In genomic region chr3:144187531-144188230, GRCh38 we compare ENCODE assay signal across 15 cellular contexts.
DNase-seq lines count a peak whose midpoint lies in the region; ATAC-seq, FAIRE-seq and TF ChIP-seq lines count a peak whose summit lies in the region.
"Had no signal": no experiment of that assay in that cellular context is flagged by ENCODE, and none has a peak within 500 bp of the region (broad histone marks: within the 10 kb centered on the region; RNA-seq: fewer than 3 reads in every experiment).

No MANE protein-coding gene starts in this region.

- H3K9me3 Mint-ChIP-seq in endodermal cell, result peaks cover 16% of the 10 kb centered on the region

- TF ChIP-seq POLR2A in testis (IDR thresholded peaks at IDR 0.05), result no peak

- peak overlapping the region; percentile 52 for H3K27ac ChIP-seq in KMS-11
- no peak overlapping the region for H3K27ac ChIP-seq in testis
- no peak overlapping the region for H3K27ac ChIP-seq in endodermal cell (ENCODE audit: low read depth, low read length)
- H3K27ac ChIP-seq: gastroesophageal sphincter, suprapubic skin, WERI-Rb-1 had no signal

- intact Hi-C loops in testis (cut with DNase I; ENCODE audit: low total_unique reads), result no loop called here
- intact Hi-C loops in Right ventricle myocardium superior (cut with DNase I), result no loop called here

- H3K27me3 ChIP-seq in KMS-11 (ENCODE audit: insufficient read depth, low read depth), result no peaks in the 10 kb centered on the region
- H3K27me3 ChIP-seq in testis, result no peaks in the 10 kb centered on the region
- H3K27me3 ChIP-seq in endodermal cell (ENCODE audit: control insufficient read depth, insufficient read depth, low read length, poor library complexity, severe bottlenecking), result no peaks in the 10 kb centered on the region
- H3K27me3 ChIP-seq: gastroesophageal sphincter, suprapubic skin had no signal

- FAIRE-seq in D721Med (lab: Jason Lieb, UNC), result peak; percentile 38

- H4K20me1 ChIP-seq in KMS-11 (ENCODE audit: insufficient read depth), result no peaks in the 10 kb centered on the region

- peaks cover 2% of the 10 kb centered on the region for H3K36me3 Mint-ChIP-seq in endodermal cell (ENCODE audit: low read depth)

- H3K9ac ChIP-seq in KMS-11 (no peak overlapping the region), endodermal cell (ENCODE audit: extremely low read depth, low read length, poor library complexity, severe bottlenecking) (no peak overlapping the region)

- WGBS in testis, 2 donors, result 84 to 86% methylated on average over 2 of the region's 2 CpGs
- 93% methylated on average over 1 of the region's 2 CpGs; no CpG with 5 or more reads in 1 of the 2 experiments for WGBS in endodermal cell (ENCODE audit: insufficient coverage in 1 of 2, insufficient read length in 1 of 2), 2 experiments

- no peak overlapping the region for H2AFZ ChIP-seq in KMS-11 (ENCODE audit: low read depth)

- DNase-seq in D721Med (ENCODE audit: insufficient read length, low spot score) (no peak), T1000 (lab: John Stamatoyannopoulos, UW) (peak; percentile 7), glomerular visceral epithelial cell (ENCODE audit: extremely low spot score) (peak; percentile 56), testis (no peak), endodermal cell (no peak), Right ventricle myocardium superior (no peak), NCI-H2107 treated with DMSO at 0.1 percent for 48 hours (lab: John Stamatoyannopoulos, UW; ENCODE audit: unreplicated experiment) (no peak)
- DNase-seq: COR-L47; NCI-H1930; stimulated activated CD4-positive, alpha-beta T cell treated with anti-CD3 and anti-CD28 coated beads, Interleukin-12 subunit alpha, Interleukin-12 subunit beta, amount 100 ng/mL, for 4 hours; WERI-Rb-1 had no signal

- H3K27me3 Mint-ChIP-seq in endodermal cell (ENCODE audit: insufficient read depth), result no peaks in the 10 kb centered on the region

- H3K79me2 ChIP-seq in KMS-11 (ENCODE audit: insufficient read depth, low read depth), result no peaks in the 10 kb centered on the region

- H3K4me3 Mint-ChIP-seq in endodermal cell, result no peak overlapping the region

- peak overlapping the region; percentile 73 for H3K4me2 ChIP-seq in KMS-11

- no peak overlapping the region for H3K27ac Mint-ChIP-seq in endodermal cell

- H3K4me1 Mint-ChIP-seq in endodermal cell, result peaks cover 12% of the 10 kb centered on the region

- no peak overlapping the region for H3K4me3 ChIP-seq in KMS-11 (IDR thresholded peaks at IDR 0.05; ENCODE audit: insufficient read depth, low read depth, low read length)
- no peak overlapping the region for H3K4me3 ChIP-seq in testis
- H3K4me3 ChIP-seq in endodermal cell (ENCODE audit: low read length), result no peak overlapping the region
- H3K4me3 ChIP-seq: gastroesophageal sphincter, suprapubic skin had no signal

- H3K36me3 ChIP-seq in KMS-11 (ENCODE audit: insufficient read depth) (no peaks in the 10 kb centered on the region), testis (ENCODE audit: low read depth, missing control alignments) (no peaks in the 10 kb centered on the region), endodermal cell (ENCODE audit: control insufficient read depth, insufficient read depth, low read length) (no peaks in the 10 kb centered on the region)
- H3K36me3 ChIP-seq: gastroesophageal sphincter, suprapubic skin, WERI-Rb-1 had no signal

- no peak for TF ChIP-seq CTCF in D721Med (IDR thresholded peaks at IDR 0.05; ENCODE audit: insufficient read depth, missing control alignments)
- TF ChIP-seq CTCF in KMS-11 (conservative IDR thresholded peaks at IDR 0.05; ENCODE audit: low read depth, low read length), result no peak
- TF ChIP-seq CTCF in testis (IDR thresholded peaks at IDR 0.05), result no peak
- TF ChIP-seq CTCF in endodermal cell (conservative IDR thresholded peaks at IDR 0.05), result no peak

- H3K4me1 ChIP-seq in KMS-11 (ENCODE audit: low read depth, poor library complexity, severe bottlenecking) (peaks cover 33% of the 10 kb centered on the region), testis (no peaks in the 10 kb centered on the region), endodermal cell (ENCODE audit: control insufficient read depth, insufficient read depth, low read length) (no peaks in the 10 kb centered on the region)
- H3K4me1 ChIP-seq: gastroesophageal sphincter, suprapubic skin had no signal

- no peak for ATAC-seq in Right ventricle myocardium superior (ENCODE audit: poor library complexity)
- ATAC-seq: gastroesophageal sphincter, SK-N-SH treated with all-trans-retinoic acid at 6 μM for 48 hours had no signal

- H3K9me3 ChIP-seq in testis (no peaks in the 10 kb centered on the region), endodermal cell (ENCODE audit: control insufficient read depth, low read length) (peaks cover 14% of the 10 kb centered on the region)

Comparison
In these comparisons a context has a peak if more than half of its experiments do, and no peak if none do; other contexts are left out.
1. DNase-seq: peak in T1000 (single experiment) and glomerular visceral epithelial cell (single experiment); none in D721Med (single experiment), testis (single experiment), endodermal cell (single experiment), Right ventricle myocardium superior (single experiment) and NCI-H2107 treated with DMSO at 0.1 percent for 48 hours (single experiment).